In genomic region chrX:69038826-69039225, GRCh38 we compare ENCODE assay signal across 31 cellular contexts.
"Had no signal": no experiment of that assay in that cellular context is flagged by ENCODE, and none has a peak within 500 bp of the region (broad histone marks: within the 10 kb centered on the region; RNA-seq: fewer than 3 reads in every experiment).

No MANE protein-coding gene starts in this region.

- H3K36me3 ChIP-seq: breast epithelium, cardiac muscle cell, esophagus muscularis mucosa had no signal

- H3K36me3 Mint-ChIP-seq: activated CD4-positive, alpha-beta memory T cell treated with anti-CD3 and anti-CD28 coated beads for 36 hours; activated CD8-positive, alpha-beta memory T cell treated with anti-CD3 and anti-CD28 coated beads, Interleukin-2, amount 10 ng/mL, durations not matched to agents 7 days and 5 days; activated naive CD8-positive, alpha-beta T cell; brain had no signal

- H3K9me3 ChIP-seq: breast epithelium had no signal

- ATAC-seq: activated CD4-positive, alpha-beta T cell treated with anti-CD3 and anti-CD28 coated beads for 36 hours; activated CD8-positive, alpha-beta memory T cell treated with anti-CD3 and anti-CD28 coated beads, Interleukin-2, amount 10 ng/mL, durations not matched to agents 7 days and 5 days; activated CD8-positive, alpha-beta T cell treated with anti-CD3 and anti-CD28 coated beads, Interleukin-2, amount 10 ng/mL, durations not matched to agents 7 days and 5 days; activated T-cell treated with anti-CD3 and anti-CD28 coated beads, Interleukin-2, amount 50 U/mL, for 4 hours; activated T-helper 17 cell treated with anti-CD3 and anti-CD28 coated beads, Interleukin-2, amount 50 U/mL, for 72 hours; effector memory CD8-positive, alpha-beta T cell had no signal

- H3K4me3 Mint-ChIP-seq: activated CD4-positive, alpha-beta memory T cell treated with anti-CD3 and anti-CD28 coated beads for 36 hours; activated CD4-positive, alpha-beta T cell treated with anti-CD3 and anti-CD28 coated beads for 36 hours; activated CD4-positive, alpha-beta T cell treated with anti-CD3 and anti-CD28 coated beads, Interleukin-2, amount 10 ng/mL, durations not matched to agents 24 days and 14 days; activated CD8-positive, alpha-beta memory T cell treated with anti-CD3 and anti-CD28 coated beads, Interleukin-2, amount 10 ng/mL, durations not matched to agents 7 days and 5 days; activated CD8-positive, alpha-beta T cell treated with anti-CD3 and anti-CD28 coated beads, Interleukin-2, amount 10 ng/mL, durations not matched to agents 7 days and 5 days; activated naive CD8-positive, alpha-beta T cell; activated T-cell treated with anti-CD3 and anti-CD28 coated beads, Interleukin-2, amount 50 U/mL, for 4 hours; activated T-helper 17 cell treated with anti-CD3 and anti-CD28 coated beads, Interleukin-2, amount 50 U/mL, for 72 hours; brain; effector memory CD8-positive, alpha-beta T cell had no signal

- H3K4me3 ChIP-seq: breast epithelium, cardiac muscle cell, esophagus muscularis mucosa had no signal

- H3K4me1 ChIP-seq: breast epithelium, esophagus muscularis mucosa had no signal

- H3K27me3 Mint-ChIP-seq: activated CD4-positive, alpha-beta memory T cell treated with anti-CD3 and anti-CD28 coated beads for 36 hours; activated CD4-positive, alpha-beta T cell treated with anti-CD3 and anti-CD28 coated beads for 36 hours; activated CD4-positive, alpha-beta T cell treated with anti-CD3 and anti-CD28 coated beads, Interleukin-2, amount 10 ng/mL, durations not matched to agents 24 days and 14 days; activated naive CD8-positive, alpha-beta T cell had no signal

- H3K9me3 Mint-ChIP-seq: activated CD4-positive, alpha-beta memory T cell treated with anti-CD3 and anti-CD28 coated beads for 36 hours; activated CD4-positive, alpha-beta T cell treated with anti-CD3 and anti-CD28 coated beads, Interleukin-2, amount 10 ng/mL, durations not matched to agents 24 days and 14 days; activated T-cell treated with anti-CD3 and anti-CD28 coated beads, Interleukin-2, amount 50 U/mL, for 4 hours; activated T-helper 17 cell treated with anti-CD3 and anti-CD28 coated beads, Interleukin-2, amount 50 U/mL, for 72 hours; effector memory CD8-positive, alpha-beta T cell had no signal

- H3K27ac ChIP-seq: breast epithelium, cardiac muscle cell, esophagus muscularis mucosa had no signal

- DNase-seq: activated CD4-positive, alpha-beta memory T cell treated with anti-CD3 and anti-CD28 coated beads for 36 hours; activated CD4-positive, alpha-beta T cell treated with anti-CD3 and anti-CD28 coated beads for 36 hours; activated CD4-positive, alpha-beta T cell treated with anti-CD3 and anti-CD28 coated beads, Interleukin-2, amount 10 ng/mL, durations not matched to agents 24 days and 14 days; activated CD4-positive, CD25-positive, alpha-beta regulatory T cell; activated CD4-positive, CD25-positive, alpha-beta regulatory T cell treated with anti-CD3 and anti-CD28 coated beads, Interleukin-2, amount 50 U/mL, for 72 hours; activated CD8-positive, alpha-beta memory T cell treated with anti-CD3 and anti-CD28 coated beads, Interleukin-2, amount 10 ng/mL, durations not matched to agents 7 days and 5 days; activated CD8-positive, alpha-beta memory T cell treated with anti-CD3 and anti-CD28 coated beads, Interleukin-2, amount 50 U/mL, for 48 hours; activated CD8-positive, alpha-beta T cell treated with anti-CD3 and anti-CD28 coated beads, Interleukin-2, amount 10 ng/mL, durations not matched to agents 7 days and 5 days; activated effector memory CD4-positive, alpha-beta T cell treated with Interleukin-2 at 50 U/mL for 16 hours; activated gamma-delta T cell treated with Interleukin-2 at 50 U/mL for 16 hours; activated naive CD4-positive, alpha-beta T cell treated with anti-CD3 and anti-CD28 coated beads, Interleukin-2, amount 50 U/mL, for 16 hours; activated naive CD4-positive, alpha-beta T cell treated with Interleukin-2 at 50 U/mL for 16 hours; activated T-cell treated with anti-CD3 and anti-CD28 coated beads for 4 hours; activated T-cell treated with anti-CD3 and anti-CD28 coated beads, Interleukin-2, amount 50 U/mL, for 4 hours; amygdala; aorta; central memory CD4-positive, alpha-beta T cell; cerebellar nuclear complex; cortex of kidney; dermis blood vessel endothelial cell; effector CD4-positive, alpha-beta T cell; effector memory CD8-positive, alpha-beta T cell; erythroblast; T-helper 2 cell had no signal

- FAIRE-seq: frontal cortex had no signal

- H3K27ac Mint-ChIP-seq: activated CD4-positive, alpha-beta memory T cell treated with anti-CD3 and anti-CD28 coated beads for 36 hours; activated CD4-positive, alpha-beta T cell treated with anti-CD3 and anti-CD28 coated beads for 36 hours; activated CD4-positive, alpha-beta T cell treated with anti-CD3 and anti-CD28 coated beads, Interleukin-2, amount 10 ng/mL, durations not matched to agents 24 days and 14 days; activated CD8-positive, alpha-beta memory T cell treated with anti-CD3 and anti-CD28 coated beads, Interleukin-2, amount 10 ng/mL, durations not matched to agents 7 days and 5 days; activated CD8-positive, alpha-beta T cell treated with anti-CD3 and anti-CD28 coated beads, Interleukin-2, amount 10 ng/mL, durations not matched to agents 7 days and 5 days; activated naive CD8-positive, alpha-beta T cell; activated T-helper 17 cell treated with anti-CD3 and anti-CD28 coated beads, Interleukin-2, amount 50 U/mL, for 72 hours; effector memory CD8-positive, alpha-beta T cell had no signal

- H3K4me1 Mint-ChIP-seq: activated CD4-positive, alpha-beta T cell treated with anti-CD3 and anti-CD28 coated beads for 36 hours; activated CD4-positive, alpha-beta T cell treated with anti-CD3 and anti-CD28 coated beads, Interleukin-2, amount 10 ng/mL, durations not matched to agents 24 days and 14 days; activated CD8-positive, alpha-beta memory T cell treated with anti-CD3 and anti-CD28 coated beads, Interleukin-2, amount 10 ng/mL, durations not matched to agents 7 days and 5 days; activated T-helper 17 cell treated with anti-CD3 and anti-CD28 coated beads, Interleukin-2, amount 50 U/mL, for 72 hours had no signal
